1 cellular context compared by ENCODE assay signal in genomic region chr4:141131738-141132688, GRCh38.
TF ChIP-seq lines count a peak whose summit lies in the region.

No MANE protein-coding gene starts in this region.

TF ChIP-seq in SK-N-SH, 30 proteins besides CTCF, POLR2A, EP300 and RAD21 (continued from another document):
- no peak for TF ChIP-seq PBX3 (IDR thresholded peaks at IDR 0.05)
